In genomic region chr9:33287087-33287490, GRCh38 we compare ENCODE assay signal across 8 cellular contexts. TPM values are rescaled to one million over a fixed set of nuclear protein-coding genes. Genes with fewer than 3 reads are reported as not detected.
DNase-seq lines count a peak whose midpoint lies in the region; ATAC-seq and TF ChIP-seq lines count a peak whose summit lies in the region.

No MANE protein-coding gene starts in this region.

- H3K9me3 Mint-ChIP-seq in stimulated activated effector memory CD8-positive, alpha-beta T cell treated with anti-CD3 and anti-CD28 coated beads, Interleukin-12 subunit alpha, Interleukin-12 subunit beta, amount 100 ng/mL, for 72 hours: no peaks in the 10 kb centered on the region

- ATAC-seq in stimulated activated effector memory CD8-positive, alpha-beta T cell treated with anti-CD3 and anti-CD28 coated beads, Interleukin-12 subunit alpha, Interleukin-12 subunit beta, amount 100 ng/mL, for 72 hours: no peak
- no peak for ATAC-seq in GM18907 (IDR thresholded peaks at IDR 0.05; ENCODE audit: unreplicated experiment)

- peaks cover 44% of the 10 kb centered on the region for H3K36me3 Mint-ChIP-seq in stimulated activated effector memory CD8-positive, alpha-beta T cell treated with anti-CD3 and anti-CD28 coated beads, Interleukin-12 subunit alpha, Interleukin-12 subunit beta, amount 100 ng/mL, for 72 hours

- H3K9me3 ChIP-seq in MM.1S (replicated peaks; ENCODE audit: insufficient read depth, low read length) (no peaks in the 10 kb centered on the region), ascending aorta (no peaks in the 10 kb centered on the region)

- TF ChIP-seq CTCF in MM.1S (IDR thresholded peaks at IDR 0.05; ENCODE audit: low read length) (peak; percentile 82), ascending aorta (IDR thresholded peaks at IDR 0.05) (peak; percentile 51 to 61 (median 58))

- peaks cover 17% of the 10 kb centered on the region for H3K79me2 ChIP-seq in MM.1S (ENCODE audit: low read length)

- no peak overlapping the region for H3K9ac ChIP-seq in MM.1S (ENCODE audit: low read length)

- H3K27ac ChIP-seq in MM.1S (ENCODE audit: low read length) (peak overlapping the region; percentile 29; the same call in 1 of the 2 replicates), ascending aorta (peak overlapping the region in 1 of 2 donors; percentile 36)

- DNase-seq in NCI-H524 (lab: John Stamatoyannopoulos, UW) (peak; percentile 8 to 57), NCI-H524 treated with DMSO at 0.1 percent for 48 hours (lab: John Stamatoyannopoulos, UW) (no peak), MM.1S (peak; percentile 83), SHP77 treated with DMSO at 0.1 percent for 48 hours (lab: John Stamatoyannopoulos, UW) (peak; percentile 6), ascending aorta (ENCODE audit: low spot score in 2 of 2) (no peak), inferior parietal cortex (ENCODE audit: extremely low spot score) (peak; percentile 75)
- peak in 1 of 2 donors; percentile 70 for DNase-seq in stimulated activated effector memory CD8-positive, alpha-beta T cell treated with anti-CD3 and anti-CD28 coated beads, Interleukin-12 subunit alpha, Interleukin-12 subunit beta, amount 100 ng/mL, for 72 hours (ENCODE audit: low spot score in 2 of 2)

- H3K4me2 ChIP-seq in MM.1S (ENCODE audit: low read depth, low read length): no peak overlapping the region

- H3K4me3 Mint-ChIP-seq in stimulated activated effector memory CD8-positive, alpha-beta T cell treated with anti-CD3 and anti-CD28 coated beads, Interleukin-12 subunit alpha, Interleukin-12 subunit beta, amount 100 ng/mL, for 72 hours: no peak overlapping the region

- H3F3A ChIP-seq in MM.1S (ENCODE audit: insufficient read depth, low read length): peaks cover 19% of the 10 kb centered on the region

- H4K20me1 ChIP-seq in MM.1S (ENCODE audit: insufficient read depth, low read length): no peaks in the 10 kb centered on the region

- peaks cover 28% of the 10 kb centered on the region for H3K4me1 Mint-ChIP-seq in stimulated activated effector memory CD8-positive, alpha-beta T cell treated with anti-CD3 and anti-CD28 coated beads, Interleukin-12 subunit alpha, Interleukin-12 subunit beta, amount 100 ng/mL, for 72 hours

- H3K27ac Mint-ChIP-seq in stimulated activated effector memory CD8-positive, alpha-beta T cell treated with anti-CD3 and anti-CD28 coated beads, Interleukin-12 subunit alpha, Interleukin-12 subunit beta, amount 100 ng/mL, for 72 hours: peak overlapping the region; percentile 20

- no peaks in the 10 kb centered on the region for H3K36me3 ChIP-seq in MM.1S (replicated peaks; ENCODE audit: insufficient read depth, low read length)
- peaks cover under 1 to 22% of the 10 kb centered on the region in 2 donors for H3K36me3 ChIP-seq in ascending aorta

- H3K9me2 ChIP-seq in MM.1S (replicated peaks; ENCODE audit: insufficient read depth, low read length): no peaks in the 10 kb centered on the region

- H2AFZ ChIP-seq in MM.1S (ENCODE audit: low read length): no peak overlapping the region

- no peaks in the 10 kb centered on the region for H3K27me3 ChIP-seq in MM.1S (replicated peaks; ENCODE audit: insufficient read depth, low read length)
- H3K27me3 ChIP-seq in ascending aorta: no peaks in the 10 kb centered on the region

- intact Hi-C loops in ascending aorta (cut with DNase I): no loop called here

- H3K4me1 ChIP-seq in MM.1S (ENCODE audit: low read length): peaks cover 9% of the 10 kb centered on the region
- peaks cover 5 to 19% of the 10 kb centered on the region in 2 donors for H3K4me1 ChIP-seq in ascending aorta

- no peak overlapping the region for H3K4me3 ChIP-seq in MM.1S (ENCODE audit: low read length)
- H3K4me3 ChIP-seq in ascending aorta: no peak overlapping the region

RNA-seq across cellular contexts. Expression of gene NFX1, which starts 3.2 kb away (rescaled TPM):
- 14.2 TPM for total RNA-seq in ascending aorta

RNA-seq across cellular contexts. Expression of gene CHMP5, which starts 22.2 kb away (rescaled TPM):
- 47.5 TPM for total RNA-seq in ascending aorta

RNA-seq across cellular contexts. Expression of gene BAG1, which starts 22.6 kb away (rescaled TPM):
- 58.5 TPM for total RNA-seq in ascending aorta

RNA-seq across cellular contexts. Expression of gene SPINK4, which starts 47.1 kb away (rescaled TPM):
- not detected for total RNA-seq in ascending aorta

Comparison
In these comparisons a context has a peak if more than half of its experiments do, and no peak if none do; other contexts are left out.
1. DNase-seq: peak in NCI-H524 (2 of 2), MM.1S (single experiment), SHP77 treated with DMSO at 0.1 percent for 48 hours (single experiment) and inferior parietal cortex (single experiment); none in NCI-H524 treated with DMSO at 0.1 percent for 48 hours (single experiment) and ascending aorta (0 of 2).